ENCODE assay signal across 14 cellular contexts in the genomic region with DNA sequence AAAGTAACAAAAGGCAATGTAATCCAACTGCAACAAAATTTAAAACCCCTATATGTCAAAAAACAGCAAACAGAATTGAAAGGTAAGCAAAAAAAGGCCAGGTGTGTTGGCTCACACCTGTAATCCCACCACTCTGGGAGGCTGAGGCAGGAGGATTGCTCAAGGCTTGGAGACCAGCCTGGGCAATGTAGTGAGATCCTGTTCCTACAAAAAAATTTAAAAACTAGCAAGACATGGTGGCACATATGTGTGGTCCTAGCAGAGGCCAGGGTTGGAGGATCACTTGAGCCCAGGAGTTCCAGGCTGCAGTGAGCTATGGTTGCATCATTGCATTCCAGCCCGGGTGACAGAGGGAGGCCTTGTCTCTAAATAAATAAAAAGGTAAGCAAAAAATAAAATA.
DNase-seq lines count a peak whose midpoint lies in the region; ATAC-seq, FAIRE-seq and TF ChIP-seq lines count a peak whose summit lies in the region.
"Had no signal": no experiment of that assay in that cellular context is flagged by ENCODE, and none has a peak within 500 bp of the region (broad histone marks: within the 10 kb centered on the region; RNA-seq: fewer than 3 reads in every experiment).

No MANE protein-coding gene starts in this region.

- FAIRE-seq in HepG2 (lab: Jason Lieb, UNC), result peak; percentile 60
- no peak for FAIRE-seq in D721Med (lab: Jason Lieb, UNC)

- peaks cover 63% of the 10 kb centered on the region for H3K4me1 ChIP-seq in HepG2 (ENCODE audit: insufficient read depth, low read length)
- peaks cover 0 to 1% of the 10 kb centered on the region in 2 donors for H3K4me1 ChIP-seq in aorta (ENCODE audit: control insufficient read depth in 1 of 2, insufficient read depth in 2 of 2, low read length in 2 of 2)

- H3K36me3 ChIP-seq in HepG2 (replicated peaks in 1 of 2; ENCODE audit: control insufficient read depth in 1 of 2, insufficient read depth in 2 of 2, low read length in 2 of 2) (peaks cover 4 to 7% of the 10 kb centered on the region in 2 experiments; a peak in 3 of 5 replicates), aorta (ENCODE audit: control insufficient read depth in 1 of 2, insufficient read depth in 2 of 2, low read length in 1 of 2) (peaks cover under 1 to 2% of the 10 kb centered on the region in 2 donors)
- H3K36me3 ChIP-seq: BE2C, colonic mucosa had no signal

- 6% methylated on average over 1 of the region's 1 CpG for WGBS in HepG2 (ENCODE audit: low lambda C conversion rate)
- 75 to 78% methylated on average over 1 of the region's 1 CpG for WGBS in aorta, 2 donors

- no peak for TF ChIP-seq CTCF in HepG2 (CRISPR knock-in tag; IDR thresholded peaks at IDR 0.05)
- no peak for TF ChIP-seq CTCF in D721Med (IDR thresholded peaks at IDR 0.05; ENCODE audit: insufficient read depth, missing control alignments)

- CTCF ChIA-PET in activated CD4-positive, alpha-beta memory T cell treated with anti-CD3 and anti-CD28 coated beads, Interleukin-2, amount 10 ng/mL, durations not matched to agents 7 days and 5 days (lab: Charles Lee), result interaction anchor here (0.6 to 8.2 kb wide), 11 partner anchors 8 to 124 kb away, joined by 3 to 64 read pairs (median 4); no protein-coding TSS in a partner anchor
- CTCF ChIA-PET in HepG2 (lab: Yijun Ruan, JAX; ENCODE audit: low intra/inter-chr PET ratio, low total read pairs), result no interaction called here

- in situ Hi-C loops in HepG2 (cut with HindIII; ENCODE audit: extremely low pct_ligation_motif_present, low pct_unique_long_range_greater_than_20kb), result no loop called here

- H3K9me3 ChIP-seq in HepG2 (ENCODE audit: low read length) (no peaks in the 10 kb centered on the region), aorta (ENCODE audit: control insufficient read depth, low read length) (no peaks in the 10 kb centered on the region)
- H3K9me3 ChIP-seq: BE2C, colonic mucosa, HAP-1 had no signal

- POLR2A ChIA-PET in activated CD4-positive, alpha-beta memory T cell treated with anti-CD3 and anti-CD28 coated beads, Interleukin-2, amount 10 ng/mL, durations not matched to agents 7 days and 5 days (lab: Charles Lee), result interaction anchor here (1.0 to 17.4 kb wide), 9 partner anchors 8 to 96 kb away, joined by 3 to 322 read pairs (median 5); no protein-coding TSS in a partner anchor
- POLR2A ChIA-PET in HepG2 (lab: Yijun Ruan, JAX), result interaction anchor here (0.8 to 1.4 kb wide), 4 partner anchors 9 to 46 kb away, joined by 3 to 4 read pairs (median 4); no protein-coding TSS in a partner anchor

- DNase-seq in stimulated activated naive CD8-positive, alpha-beta T cell treated with anti-CD3 and anti-CD28 coated beads, Interleukin-15, Interleukin-2, amounts not matched to agents 100 U/mL and 50 U/mL, for 24 hours, result no peak
- DNase-seq in activated CD4-positive, alpha-beta memory T cell treated with anti-CD3 and anti-CD28 coated beads, Interleukin-2, amount 10 ng/mL, durations not matched to agents 7 days and 5 days, result no peak
- DNase-seq in HepG2 (ENCODE audit: low spot score), result peak; percentile 31
- DNase-seq in D721Med (ENCODE audit: insufficient read length, low spot score), result no peak
- no peak for DNase-seq in NCI-H345 (lab: John Stamatoyannopoulos, UW)
- no peak for DNase-seq in cerebellar nuclear complex (lab: John Stamatoyannopoulos, UW)
- DNase-seq in aorta, result no peak
- DNase-seq: activated CD4-positive, CD25-positive, alpha-beta regulatory T cell treated with anti-CD3 and anti-CD28 coated beads, Interleukin-2, amount 50 U/mL, for 72 hours; BE2C; colonic mucosa; midbrain; posterior cingulate gyrus had no signal

- H3K27ac Mint-ChIP-seq in stimulated activated naive CD8-positive, alpha-beta T cell treated with anti-CD3 and anti-CD28 coated beads, Interleukin-15, Interleukin-2, amounts not matched to agents 100 ng/mL and 50 ng/mL, for 24 hours, result peak overlapping the region; percentile 91
- H3K27ac Mint-ChIP-seq in activated CD4-positive, alpha-beta memory T cell treated with anti-CD3 and anti-CD28 coated beads, Interleukin-2, amount 10 ng/mL, durations not matched to agents 7 days and 5 days, result peak overlapping the region; percentile 78

- no peak for TF ChIP-seq RAD21 in HepG2 (CRISPR knock-in tag; IDR thresholded peaks at IDR 0.05)

- no TSS peak for BruUV-seq in HepG2 (replicated peaks; lab: Mats Ljungman, UMichigan)

- no peaks in the 10 kb centered on the region for H3K9me3 Mint-ChIP-seq in stimulated activated naive CD8-positive, alpha-beta T cell treated with anti-CD3 and anti-CD28 coated beads, Interleukin-15, Interleukin-2, amounts not matched to agents 100 ng/mL and 50 ng/mL, for 24 hours
- no peaks in the 10 kb centered on the region for H3K9me3 Mint-ChIP-seq in activated CD4-positive, alpha-beta memory T cell treated with anti-CD3 and anti-CD28 coated beads, Interleukin-2, amount 10 ng/mL, durations not matched to agents 7 days and 5 days

- TF ChIP-seq EP300 in HepG2 (IDR thresholded peaks at IDR 0.05; ENCODE audit: low read depth in 2 of 2, low read length in 2 of 2), result no peak
- no peak for TF ChIP-seq EP300 in HepG2 (CRISPR knock-in tag; IDR thresholded peaks at IDR 0.05; ENCODE audit: borderline replicate concordance)

- peaks cover 72% of the 10 kb centered on the region for H3K4me1 Mint-ChIP-seq in stimulated activated naive CD8-positive, alpha-beta T cell treated with anti-CD3 and anti-CD28 coated beads, Interleukin-15, Interleukin-2, amounts not matched to agents 100 ng/mL and 50 ng/mL, for 24 hours (ENCODE audit: low read depth)
- H3K4me1 Mint-ChIP-seq in activated CD4-positive, alpha-beta memory T cell treated with anti-CD3 and anti-CD28 coated beads, Interleukin-2, amount 10 ng/mL, durations not matched to agents 7 days and 5 days, result peaks cover 71% of the 10 kb centered on the region

- no peak for TF ChIP-seq POLR2A in HepG2 (IDR thresholded peaks at IDR 0.05; ENCODE audit: insufficient read depth in 1 of 2, low read depth in 2 of 2, low read length in 2 of 2)

- no peaks in the 10 kb centered on the region for H3K27me3 Mint-ChIP-seq in stimulated activated naive CD8-positive, alpha-beta T cell treated with anti-CD3 and anti-CD28 coated beads, Interleukin-15, Interleukin-2, amounts not matched to agents 100 ng/mL and 50 ng/mL, for 24 hours
- no peaks in the 10 kb centered on the region for H3K27me3 Mint-ChIP-seq in activated CD4-positive, alpha-beta memory T cell treated with anti-CD3 and anti-CD28 coated beads, Interleukin-2, amount 10 ng/mL, durations not matched to agents 7 days and 5 days

- no peak for ATAC-seq in stimulated activated naive CD8-positive, alpha-beta T cell treated with anti-CD3 and anti-CD28 coated beads, Interleukin-15, Interleukin-2, amounts not matched to agents 100 U/mL and 50 U/mL, for 24 hours
- ATAC-seq in HepG2, result peak; percentile 17; the same call in 1 of the 3 replicates
- ATAC-seq in aorta (ENCODE audit: low FRiP score), result no peak

- peaks cover 26% of the 10 kb centered on the region for H3K79me2 ChIP-seq in HepG2 (ENCODE audit: insufficient read depth, low read length)

- H2AFZ ChIP-seq in HepG2 (ENCODE audit: low read length), result no peak overlapping the region

- H3K4me3 Mint-ChIP-seq in stimulated activated naive CD8-positive, alpha-beta T cell treated with anti-CD3 and anti-CD28 coated beads, Interleukin-15, Interleukin-2, amounts not matched to agents 100 ng/mL and 50 ng/mL, for 24 hours, result peak overlapping the region; percentile 64
- H3K4me3 Mint-ChIP-seq in activated CD4-positive, alpha-beta memory T cell treated with anti-CD3 and anti-CD28 coated beads, Interleukin-2, amount 10 ng/mL, durations not matched to agents 7 days and 5 days, result peak overlapping the region; percentile 28

- H4K20me1 ChIP-seq in HepG2 (ENCODE audit: insufficient read depth, low read length), result no peaks in the 10 kb centered on the region; the same call in 1 of the 2 replicates

- H3K27me3 ChIP-seq in HepG2 (ENCODE audit: control insufficient read depth in 1 of 2, insufficient read depth in 2 of 2, low read length in 2 of 2) (no peaks in the 10 kb centered on the region), aorta (ENCODE audit: control insufficient read depth in 1 of 2, insufficient read depth in 2 of 2, low read length in 1 of 2) (no peaks in the 10 kb centered on the region)
- H3K27me3 ChIP-seq: BE2C, colonic mucosa had no signal

- H3K4me3 ChIP-seq in HepG2 (replicated peaks in 1 of 3; ENCODE audit: insufficient read depth in 1 of 3, low read depth in 2 of 3, low read length in 3 of 3) (no peak overlapping the region), aorta (ENCODE audit: low read length in 2 of 2) (no peak overlapping the region)
- H3K4me3 ChIP-seq: colonic mucosa, HAP-1 had no signal

- no peak overlapping the region for H3K9ac ChIP-seq in HepG2 (ENCODE audit: insufficient read depth, low read depth, low read length)

- no peak overlapping the region for H3K27ac ChIP-seq in HepG2 (ENCODE audit: extremely low read length, insufficient read depth, low read length)
- no peak overlapping the region for H3K27ac ChIP-seq in aorta (ENCODE audit: low read depth in 1 of 2, low read length in 2 of 2)

- intact Hi-C loops in HepG2 (cut with micrococcal nuclease; ENCODE audit: unreplicated experiment) (no loop called here), aorta (cut with DNase I) (no loop called here)

- no peak overlapping the region for H3K4me2 ChIP-seq in HepG2 (ENCODE audit: low read depth, low read length)

- H3K36me3 Mint-ChIP-seq in stimulated activated naive CD8-positive, alpha-beta T cell treated with anti-CD3 and anti-CD28 coated beads, Interleukin-15, Interleukin-2, amounts not matched to agents 100 ng/mL and 50 ng/mL, for 24 hours (ENCODE audit: low read depth), result peaks cover 70% of the 10 kb centered on the region
- peaks cover 67% of the 10 kb centered on the region for H3K36me3 Mint-ChIP-seq in activated CD4-positive, alpha-beta memory T cell treated with anti-CD3 and anti-CD28 coated beads, Interleukin-2, amount 10 ng/mL, durations not matched to agents 7 days and 5 days (ENCODE audit: low read depth)

TF ChIP-seq in HepG2, 621 proteins besides CTCF, POLR2A, EP300 and RAD21 (continues in another document):
- TF ChIP-seq, protein P1, sequence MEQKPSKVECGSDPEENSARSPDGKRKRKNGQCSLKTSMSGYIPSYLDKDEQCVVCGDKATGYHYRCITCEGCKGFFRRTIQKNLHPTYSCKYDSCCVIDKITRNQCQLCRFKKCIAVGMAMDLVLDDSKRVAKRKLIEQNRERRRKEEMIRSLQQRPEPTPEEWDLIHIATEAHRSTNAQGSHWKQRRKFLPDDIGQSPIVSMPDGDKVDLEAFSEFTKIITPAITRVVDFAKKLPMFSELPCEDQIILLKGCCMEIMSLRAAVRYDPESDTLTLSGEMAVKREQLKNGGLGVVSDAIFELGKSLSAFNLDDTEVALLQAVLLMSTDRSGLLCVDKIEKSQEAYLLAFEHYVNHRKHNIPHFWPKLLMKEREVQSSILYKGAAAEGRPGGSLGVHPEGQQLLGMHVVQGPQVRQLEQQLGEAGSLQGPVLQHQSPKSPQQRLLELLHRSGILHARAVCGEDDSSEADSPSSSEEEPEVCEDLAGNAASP (CRISPR knock-in tag; IDR thresholded peaks at IDR 0.05; ENCODE audit: borderline replicate concordance), result no peak
